13 cellular contexts compared by ENCODE assay signal in genomic region chr17:38450699-38451029, GRCh38. TPM values are rescaled to one million over a fixed set of nuclear protein-coding genes. Genes with fewer than 3 reads are reported as not detected.
DNase-seq lines count a peak whose midpoint lies in the region; ATAC-seq and TF ChIP-seq lines count a peak whose summit lies in the region.
"Had no signal": no experiment of that assay in that cellular context is flagged by ENCODE, and none has a peak within 500 bp of the region (broad histone marks: within the 10 kb centered on the region; RNA-seq: fewer than 3 reads in every experiment).

No MANE protein-coding gene starts in this region.

- H3K36me3 ChIP-seq in BJ (ENCODE audit: control insufficient read depth, insufficient read depth, low read length) (peaks cover 2% of the 10 kb centered on the region), RWPE2 (ENCODE audit: low read depth) (peaks cover 15% of the 10 kb centered on the region), psoas muscle (ENCODE audit: insufficient read depth in 1 of 2, low read depth in 1 of 2) (no peaks in the 10 kb centered on the region)
- H3K36me3 ChIP-seq: pancreas had no signal

- H3K27ac ChIP-seq in RWPE2 (ENCODE audit: poor library complexity, severe bottlenecking) (peak overlapping the region; percentile 99), psoas muscle (peak overlapping the region; percentile 61)

- POLR2A ChIA-PET in BJ (lab: Charles Lee), result interaction anchor here (0.6 to 2.4 kb wide), 2 partner anchors 14 to 749 kb away, joined by 3 to 15 read pairs; partner anchors contain the start of gene RPL19

- WGBS in psoas muscle, 3 donors, result 60 to 68% (median 65%) methylated on average over 2 of the region's 2 CpGs

- TF ChIP-seq CTCF in BJ (IDR thresholded peaks at IDR 0.05; ENCODE audit: insufficient read depth, low read depth, low read length) (no peak), RWPE2 (IDR thresholded peaks at IDR 0.05; ENCODE audit: poor library complexity, severe bottlenecking) (no peak), fibroblast of villous mesenchyme (IDR thresholded peaks at IDR 0.05; ENCODE audit: insufficient read depth, low read depth, low read length) (no peak), psoas muscle (IDR thresholded peaks at IDR 0.05) (no peak)

- H3K9me3 ChIP-seq in RWPE2 (ENCODE audit: severe bottlenecking) (no peaks in the 10 kb centered on the region), psoas muscle (no peaks in the 10 kb centered on the region)
- H3K9me3 ChIP-seq: pancreas had no signal

- H3K27me3 ChIP-seq in BJ (ENCODE audit: control insufficient read depth, insufficient read depth, low read length) (no peaks in the 10 kb centered on the region), RWPE2 (ENCODE audit: insufficient read depth, poor library complexity, severe bottlenecking) (no peaks in the 10 kb centered on the region), psoas muscle (ENCODE audit: insufficient read depth in 3 of 3, low read length in 2 of 3) (no peaks in the 10 kb centered on the region)
- H3K27me3 ChIP-seq: pancreas had no signal

- H3K4me3 ChIP-seq in BJ (ENCODE audit: low read depth, low read length), result peak overlapping the region; percentile 43
- no peak overlapping the region for H3K4me3 ChIP-seq in RWPE2 (ENCODE audit: severe bottlenecking)
- peak overlapping the region; percentile 62 for H3K4me3 ChIP-seq in fibroblast of villous mesenchyme (ENCODE audit: low read depth, low read length)
- no peak overlapping the region for H3K4me3 ChIP-seq in psoas muscle
- H3K4me3 ChIP-seq: pancreas had no signal

- CTCF ChIA-PET in BJ (lab: Yijun Ruan, JAX), result interaction anchor here (0.5 to 3.5 kb wide), 6 partner anchors 11 to 284 kb away, joined by 3 to 14 read pairs (median 4); no protein-coding TSS in a partner anchor

- peaks cover 63% of the 10 kb centered on the region for H3K4me1 ChIP-seq in RWPE2 (ENCODE audit: insufficient read depth, poor library complexity, severe bottlenecking)
- peaks cover 38% of the 10 kb centered on the region for H3K4me1 ChIP-seq in psoas muscle
- H3K4me1 ChIP-seq: pancreas had no signal

- DNase-seq in BJ (ENCODE audit: low read depth) (no peak), RWPE2 (ENCODE audit: low spot score) (no peak), fibroblast of villous mesenchyme (ENCODE audit: low read depth) (no peak), psoas muscle (no peak), DMS79 (lab: John Stamatoyannopoulos, UW) (no peak), NCI-H345 (lab: John Stamatoyannopoulos, UW) (no peak)
- DNase-seq: activated CD4-positive, alpha-beta T cell treated with anti-CD3 and anti-CD28 coated beads for 4 hours; activated gamma-delta T cell; CD8-positive, alpha-beta T cell; NCI-H2081; pancreas had no signal

- intact Hi-C loops in psoas muscle (cut with DNase I), result no loop called here

- no peak for ATAC-seq in RWPE2 (ENCODE audit: low read depth)
- no peak for ATAC-seq in psoas muscle
- ATAC-seq in HG03045 (IDR thresholded peaks at IDR 0.05; ENCODE audit: unreplicated experiment), result no peak
- no peak for ATAC-seq in HG03457 (IDR thresholded peaks at IDR 0.05; ENCODE audit: unreplicated experiment)
- ATAC-seq: CD8-positive, alpha-beta T cell; pancreas had no signal

RNA-seq across cellular contexts. Expression of gene ARHGAP23, which starts 22.4 kb away (rescaled TPM):
- 15.7 and 17.2 TPM in 2 replicates for polyA plus RNA-seq in BJ (2011; rRNA removed)
- 30.3 and 47.3 TPM in 2 replicates for polyA minus RNA-seq in BJ (2011; rRNA and poly(A)+ RNA removed)
- total RNA-seq in fibroblast of villous mesenchyme, result 53.8 and 66.1 TPM in 2 replicates
- 10 to 100 TPM; 23.6 to 35.8 (median 23.7) TPM for total RNA-seq in psoas muscle
- 10 to 100 TPM in 1 of 3 donors, 1 to 10 TPM in 2; 7.6 to 11.8 (median 9.6) TPM for polyA plus RNA-seq in psoas muscle

Comparison
In these comparisons a context has a peak if more than half of its experiments do, and no peak if none do; other contexts are left out.
1. H3K4me3 ChIP-seq: peak in BJ (single experiment) and fibroblast of villous mesenchyme (single experiment); none in RWPE2 (single experiment) and psoas muscle (single experiment).